ENCODE assay signal across 8 cellular contexts in the genomic region with DNA sequence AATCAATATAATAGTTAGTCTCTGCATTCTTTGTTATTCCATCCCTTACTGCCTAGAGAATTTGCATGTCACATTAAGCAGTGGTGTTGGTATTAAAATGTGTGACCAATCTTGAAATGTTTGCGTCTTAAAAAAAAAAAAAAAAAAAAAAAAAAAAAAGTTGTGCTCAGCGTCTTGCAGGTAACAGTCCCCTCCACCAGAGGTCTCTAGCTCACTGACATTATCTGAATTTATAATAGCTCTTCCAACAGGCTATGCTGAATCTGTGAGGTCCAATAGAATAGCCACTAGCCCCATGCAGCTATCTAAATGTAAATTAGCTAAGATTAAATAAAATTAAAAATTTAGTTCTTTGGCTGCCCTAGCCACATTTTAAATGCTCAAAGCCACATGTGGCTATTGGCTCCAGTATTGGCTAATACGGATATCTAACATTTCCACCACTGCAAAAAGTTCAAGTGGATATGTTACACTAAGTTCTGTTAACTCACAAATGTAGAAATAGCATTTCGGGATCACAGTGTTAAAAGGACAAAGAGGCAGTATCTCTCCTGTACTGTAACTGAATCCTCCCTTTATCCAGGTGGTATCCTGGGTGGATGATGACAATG. TPM values are rescaled to one million over a fixed set of nuclear protein-coding genes. Genes with fewer than 3 reads are reported as not detected.
A peak's percentile ranks its signal among the peaks of the same experiment; 100 is the strongest.
DNase-seq lines count a peak whose midpoint lies in the region; ATAC-seq and TF ChIP-seq lines count a peak whose summit lies in the region.

No MANE protein-coding gene starts in this region.

- intact Hi-C loops in Panc1 (cut with micrococcal nuclease; ENCODE audit: unreplicated experiment) = loop anchor here (2.0 to 10.0 kb wide), 3 partner anchors 51 to 594 kb away; no protein-coding TSS in a partner anchor

- H3K27ac ChIP-seq in Panc1 (ENCODE audit: low read length) (no peak overlapping the region), osteoblast (ENCODE audit: low read depth, low read length) (no peak overlapping the region)

- H3K4me3 ChIP-seq in Panc1 (ENCODE audit: low read depth in 2 of 2, low read length in 2 of 2) (no peak overlapping the region), epithelial cell of esophagus (ENCODE audit: low read length) (no peak overlapping the region), osteoblast (ENCODE audit: insufficient read depth, low read length) (no peak overlapping the region)

- H2AFZ ChIP-seq in osteoblast (ENCODE audit: low read length) = no peak overlapping the region

- TF ChIP-seq CTCF in AG09319 (IDR thresholded peaks at IDR 0.05; ENCODE audit: low read depth, low read length) (peak; percentile 81), Panc1 (IDR thresholded peaks at IDR 0.05) (peak; percentile 67; the same call in 1 of the 2 replicates), epithelial cell of esophagus (IDR thresholded peaks at IDR 0.05; ENCODE audit: insufficient read depth, low read depth, low read length, missing control alignments) (peak; percentile 82), osteoblast (IDR thresholded peaks at IDR 0.05; ENCODE audit: extremely low read depth, low read depth, low read length) (peak; percentile 80)

- ATAC-seq in GM18502 (IDR thresholded peaks at IDR 0.05; ENCODE audit: poor library complexity, unreplicated experiment) = peak; percentile 82
- ATAC-seq in Panc1 = no peak
- ATAC-seq in HG02840 (IDR thresholded peaks at IDR 0.05; ENCODE audit: low FRiP score, unreplicated experiment) = no peak

- H3K27me3 ChIP-seq in Panc1 (ENCODE audit: control insufficient read depth, insufficient read depth, low read length) = no peaks in the 10 kb centered on the region
- H3K27me3 ChIP-seq in osteoblast (ENCODE audit: insufficient read depth, low read length) = no peaks in the 10 kb centered on the region

- H3K79me2 ChIP-seq in osteoblast (ENCODE audit: insufficient read depth, low read length) = no peaks in the 10 kb centered on the region

- DNase-seq in AG09319 (ENCODE audit: extremely low read depth, low read depth) (peak; percentile 43), LoVo (ENCODE audit: low spot score) (peak; percentile 60), Panc1 (ENCODE audit: low read depth, low spot score) (peak; percentile 30), epithelial cell of esophagus (ENCODE audit: low read depth) (peak; percentile 60), osteoblast (ENCODE audit: insufficient read length, low spot score, missing footprints) (peak; percentile 47), 8988T (no peak)

- no TSS peak for BruUV-seq in Panc1 (replicated peaks; lab: Mats Ljungman, UMichigan)

- H3K4me2 ChIP-seq in osteoblast (ENCODE audit: insufficient read depth, low read length) = no peak overlapping the region

- POLR2A ChIA-PET in Panc1 (lab: Charles Lee) = interaction anchor here (0.6 kb wide), 2 partner anchors 52 to 597 kb away, joined by 14 to 22 read pairs; no protein-coding TSS in a partner anchor

- CTCF ChIA-PET in Panc1 (lab: Charles Lee) = interaction anchor here (0.5 to 1.6 kb wide), 19 partner anchors 12 to 672 kb away, joined by 3 to 18 read pairs (median 4); no protein-coding TSS in a partner anchor

- no peaks in the 10 kb centered on the region for H3K4me1 ChIP-seq in Panc1 (ENCODE audit: control insufficient read depth, insufficient read depth, low read length)
- no peaks in the 10 kb centered on the region for H3K4me1 ChIP-seq in osteoblast (ENCODE audit: insufficient read depth, low read length)

- in situ Hi-C loops in Panc1 (cut with HindIII; ENCODE audit: low pct_unique_long_range_greater_than_20kb, low sequenced_read_pairs) = no loop called here

- H3K36me3 ChIP-seq in Panc1 (ENCODE audit: control insufficient read depth, insufficient read depth, low read length) (no peaks in the 10 kb centered on the region), osteoblast (ENCODE audit: insufficient read depth, low read length) (no peaks in the 10 kb centered on the region)

- H4K20me1 ChIP-seq in osteoblast (ENCODE audit: insufficient read depth, low read length) = no peaks in the 10 kb centered on the region

- no peaks in the 10 kb centered on the region for H3K9me3 ChIP-seq in Panc1 (ENCODE audit: control insufficient read depth, insufficient read depth, low read depth, low read length)
- no peaks in the 10 kb centered on the region for H3K9me3 ChIP-seq in osteoblast (ENCODE audit: low read depth, low read length)

RNA-seq across cellular contexts. Expression of gene NKX2-8, which starts 28.7 kb away (rescaled TPM):
- 0.18 TPM for total RNA-seq in Panc1 (2021; ENCODE audit: unreplicated experiment)
- polyA plus RNA-seq in Panc1 (2012; ENCODE audit: insufficient read length) = 0.23 TPM
- not detected in 2 replicates for total RNA-seq in osteoblast

RNA-seq across cellular contexts. Expression of gene NKX2-1, which starts 33.7 kb away (rescaled TPM):
- total RNA-seq in Panc1 (2021; ENCODE audit: unreplicated experiment) (0.13 TPM), osteoblast (not detected in 2 replicates)
- polyA plus RNA-seq in Panc1 (2012; ENCODE audit: insufficient read length) = not detected
